11 cellular contexts compared by ENCODE assay signal in genomic region chr16:15980329-15980728, GRCh38.
"Had no signal": no experiment of that assay in that cellular context is flagged by ENCODE, and none has a peak within 500 bp of the region (broad histone marks: within the 10 kb centered on the region; RNA-seq: fewer than 3 reads in every experiment).

No MANE protein-coding gene starts in this region.

- H3K27ac Mint-ChIP-seq: activated CD8-positive, alpha-beta T cell treated with anti-CD3 and anti-CD28 coated beads, Interleukin-2, amount 10 ng/mL, durations not matched to agents 7 days and 5 days; brain; nephron progenitor cell; WTC11 had no signal

- H3K36me3 ChIP-seq: vagina had no signal

- H3K27me3 Mint-ChIP-seq: brain had no signal

- ATAC-seq: activated CD8-positive, alpha-beta T cell treated with anti-CD3 and anti-CD28 coated beads, Interleukin-2, amount 10 ng/mL, durations not matched to agents 7 days and 5 days; left ventricle myocardium superior; WTC11 had no signal

- H3K9me3 ChIP-seq: vagina had no signal

- H3K4me3 Mint-ChIP-seq: activated CD8-positive, alpha-beta T cell treated with anti-CD3 and anti-CD28 coated beads, Interleukin-2, amount 10 ng/mL, durations not matched to agents 7 days and 5 days; brain; nephron progenitor cell; WTC11 had no signal

- H3K4me3 ChIP-seq: stomach, tibial nerve, vagina had no signal

- DNase-seq: activated CD4-positive, alpha-beta T cell treated with anti-CD3 and anti-CD28 coated beads for 48 hours; activated CD8-positive, alpha-beta memory T cell treated with anti-CD3 and anti-CD28 coated beads, Interleukin-2, amount 50 U/mL, for 48 hours; activated CD8-positive, alpha-beta T cell treated with anti-CD3 and anti-CD28 coated beads, Interleukin-2, amount 10 ng/mL, durations not matched to agents 7 days and 5 days; activated naive CD4-positive, alpha-beta T cell; left ventricle myocardium superior; nephron progenitor cell; stomach had no signal

- H3K27me3 ChIP-seq: stomach, tibial nerve, vagina had no signal

- H3K27ac ChIP-seq: tibial nerve, vagina had no signal
